27 cellular contexts compared by ENCODE assay signal in the genomic region with DNA sequence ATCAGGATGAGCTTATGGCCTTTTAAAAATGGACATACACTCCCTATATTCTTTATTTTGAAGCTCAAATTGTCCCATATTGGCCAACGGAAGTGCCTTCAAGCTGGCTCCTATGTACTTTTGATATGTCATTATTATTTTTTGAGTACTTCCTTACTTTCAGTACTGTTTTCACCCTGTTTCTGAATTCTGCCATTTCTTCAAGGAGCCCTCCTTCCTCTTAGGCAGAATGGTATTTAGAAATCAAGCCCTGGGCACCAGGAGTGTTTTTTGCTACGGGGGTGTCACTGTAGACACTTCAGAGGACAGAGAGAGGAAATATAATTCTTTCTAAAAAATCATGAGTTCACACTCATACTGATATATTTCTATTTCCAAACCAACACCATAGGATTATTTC.
"Had no signal": no experiment of that assay in that cellular context is flagged by ENCODE, and none has a peak within 500 bp of the region (broad histone marks: within the 10 kb centered on the region; RNA-seq: fewer than 3 reads in every experiment).

No MANE protein-coding gene starts in this region.

- H2AFZ ChIP-seq: hepatocyte, neural progenitor cell, parathyroid adenoma had no signal

- H3K27ac Mint-ChIP-seq: endodermal cell; memory B cell; mesothelial cell of epicardium; natural killer cell treated with Interleukin-12 subunit alpha and Interleukin-12 subunit beta and Interleukin-15 and Interleukin-18, amount 100 ng/mL, for 72 hours; neural progenitor cell; stimulated activated effector memory CD8-positive, alpha-beta T cell treated with anti-CD3 and anti-CD28 coated beads, Interleukin-12 subunit alpha, Interleukin-12 subunit beta, amount 100 ng/mL, for 72 hours; type B pancreatic cell had no signal

- H3K36me3 Mint-ChIP-seq: mesothelial cell of epicardium; natural killer cell treated with Interleukin-12 subunit alpha and Interleukin-12 subunit beta and Interleukin-15 and Interleukin-18, amount 100 ng/mL, for 72 hours; neural progenitor cell; stimulated activated effector memory CD8-positive, alpha-beta T cell treated with anti-CD3 and anti-CD28 coated beads, Interleukin-12 subunit alpha, Interleukin-12 subunit beta, amount 100 ng/mL, for 72 hours; type B pancreatic cell had no signal

- H3K4me1 ChIP-seq: foreskin keratinocyte, left ventricle myocardium inferior, lower lobe of right lung, neural progenitor cell, parathyroid adenoma, prostate gland, right lobe of liver, suprapubic skin, thyroid gland, uterus had no signal

- H3K4me3 ChIP-seq: hepatocyte, left ventricle myocardium inferior, lower lobe of right lung, neural progenitor cell, prostate gland, right lobe of liver, suprapubic skin, thyroid gland, uterus had no signal

- H3K9ac ChIP-seq: neural progenitor cell, parathyroid adenoma had no signal

- H3K4me2 ChIP-seq: hepatocyte, neural progenitor cell had no signal

- H3K36me3 ChIP-seq: left ventricle myocardium inferior, lower lobe of right lung, neural progenitor cell, prostate gland, right lobe of liver, suprapubic skin, thyroid gland, uterus had no signal

- H3K9me3 Mint-ChIP-seq: endodermal cell; mesothelial cell of epicardium; natural killer cell treated with Interleukin-12 subunit alpha and Interleukin-12 subunit beta and Interleukin-15 and Interleukin-18, amount 100 ng/mL, for 72 hours; neural progenitor cell; stimulated activated effector memory CD8-positive, alpha-beta T cell treated with anti-CD3 and anti-CD28 coated beads, Interleukin-12 subunit alpha, Interleukin-12 subunit beta, amount 100 ng/mL, for 72 hours; type B pancreatic cell had no signal

- H3K4me3 Mint-ChIP-seq: endodermal cell; memory B cell; mesothelial cell of epicardium; natural killer cell treated with Interleukin-12 subunit alpha and Interleukin-12 subunit beta and Interleukin-15 and Interleukin-18, amount 100 ng/mL, for 72 hours; neural progenitor cell; stimulated activated effector memory CD8-positive, alpha-beta T cell treated with anti-CD3 and anti-CD28 coated beads, Interleukin-12 subunit alpha, Interleukin-12 subunit beta, amount 100 ng/mL, for 72 hours; type B pancreatic cell had no signal

- H3K27ac ChIP-seq: foreskin keratinocyte, hepatocyte, left ventricle myocardium inferior, lower lobe of right lung, neural progenitor cell, parathyroid adenoma, prostate gland, right lobe of liver, suprapubic skin, thyroid gland, uterus had no signal

- H3K27me3 ChIP-seq: hepatocyte, neural progenitor cell, right lobe of liver, suprapubic skin, thyroid gland, uterus had no signal

- H3K4me1 Mint-ChIP-seq: endodermal cell, mesothelial cell of epicardium had no signal

- ATAC-seq: foreskin keratinocyte; left cardiac atrium; lower lobe of right lung; natural killer cell treated with Interleukin-12 subunit alpha and Interleukin-12 subunit beta and Interleukin-15 and Interleukin-18, amount 100 ng/mL, for 72 hours; stimulated activated effector memory CD8-positive, alpha-beta T cell treated with anti-CD3 and anti-CD28 coated beads, Interleukin-12 subunit alpha, Interleukin-12 subunit beta, amount 100 ng/mL, for 72 hours; stimulated activated naive CD8-positive, alpha-beta T cell treated with anti-CD3 and anti-CD28 coated beads, Interleukin-15, Interleukin-2, amounts not matched to agents 100 U/mL and 50 U/mL, for 24 hours had no signal

- H3K9me3 ChIP-seq: left ventricle myocardium inferior, lower lobe of right lung, prostate gland, right lobe of liver, suprapubic skin, thyroid gland, uterus had no signal

- DNase-seq: effector CD4-positive, alpha-beta T cell; endodermal cell; erythroblast; foreskin keratinocyte; head of caudate nucleus; kidney; left cardiac atrium; left ventricle myocardium inferior; lower lobe of right lung; occipital lobe; retina; right lobe of liver; stimulated activated CD4-positive, alpha-beta T cell treated with anti-CD3 and anti-CD28 coated beads, Interleukin-4, amount 100 ng/mL, for 1 hour; stimulated activated CD8-positive, alpha-beta memory T cell treated with anti-CD3 and anti-CD28 coated beads, Interleukin-4, amount 100 ng/mL, for 48 hours; stimulated activated naive CD8-positive, alpha-beta T cell treated with anti-CD3 and anti-CD28 coated beads, Interleukin-15, Interleukin-2, amounts not matched to agents 100 U/mL and 50 U/mL, for 24 hours; thyroid gland; uterus had no signal
